Comparison of ENCODE assay signal across 1 cellular context in the genomic region with DNA sequence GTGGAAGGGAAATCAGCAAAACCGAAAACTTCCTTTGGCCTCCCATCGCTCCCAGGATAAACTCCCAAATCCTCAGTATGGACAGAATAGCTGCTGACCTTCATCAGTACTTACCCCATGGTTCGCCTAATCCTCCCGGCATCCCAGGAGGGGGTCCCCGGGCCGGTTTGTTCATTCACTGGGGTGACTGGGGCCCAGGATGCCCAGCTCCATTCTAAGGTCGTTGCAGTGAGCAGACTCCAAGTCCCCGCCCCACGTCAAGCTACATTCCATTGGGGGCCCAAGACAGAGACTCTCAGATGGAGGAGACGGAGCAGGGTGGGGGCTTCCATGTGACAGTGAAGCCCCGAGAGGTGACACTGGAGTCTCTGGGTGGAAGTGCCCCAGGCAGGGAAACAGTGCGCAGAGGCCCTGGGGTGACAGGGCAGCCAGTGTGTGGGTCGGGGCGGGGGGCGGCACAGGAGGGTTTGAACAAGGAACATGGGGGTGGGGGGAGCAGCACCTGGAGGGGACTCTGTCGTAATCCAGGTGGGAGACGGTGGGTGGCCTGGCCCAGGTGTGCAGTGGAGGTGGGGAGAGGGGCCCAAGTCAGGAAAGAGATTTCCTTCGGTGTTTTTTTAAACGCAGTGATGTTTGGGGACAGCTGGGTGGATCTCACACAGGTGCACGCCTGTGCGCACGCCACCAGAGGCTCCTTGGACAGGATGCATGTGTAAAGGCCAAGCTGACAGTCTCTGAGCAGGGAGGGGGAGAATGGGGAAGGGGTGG.
TF ChIP-seq lines count a peak whose summit lies in the region.

No MANE protein-coding gene starts in this region.

TF ChIP-seq in GM23338, 12 proteins besides CTCF, POLR2A, EP300 and RAD21 (continued from another document):
- TF ChIP-seq POLR2AphosphoS5 (IDR thresholded peaks at IDR 0.05; ENCODE audit: low read depth) (no peak), STAT1 (IDR thresholded peaks at IDR 0.05; ENCODE audit: unreplicated experiment) (no peak), EZH2 (IDR thresholded peaks at IDR 0.05; ENCODE audit: low read depth, unreplicated experiment) (no peak), NANOG (IDR thresholded peaks at IDR 0.05; ENCODE audit: borderline replicate concordance) (no peak), JUNB (IDR thresholded peaks at IDR 0.05; ENCODE audit: unreplicated experiment) (no peak), EZH2phosphoT487 (IDR thresholded peaks at IDR 0.05; ENCODE audit: unreplicated experiment) (no peak)
- TF ChIP-seq, protein P1, sequence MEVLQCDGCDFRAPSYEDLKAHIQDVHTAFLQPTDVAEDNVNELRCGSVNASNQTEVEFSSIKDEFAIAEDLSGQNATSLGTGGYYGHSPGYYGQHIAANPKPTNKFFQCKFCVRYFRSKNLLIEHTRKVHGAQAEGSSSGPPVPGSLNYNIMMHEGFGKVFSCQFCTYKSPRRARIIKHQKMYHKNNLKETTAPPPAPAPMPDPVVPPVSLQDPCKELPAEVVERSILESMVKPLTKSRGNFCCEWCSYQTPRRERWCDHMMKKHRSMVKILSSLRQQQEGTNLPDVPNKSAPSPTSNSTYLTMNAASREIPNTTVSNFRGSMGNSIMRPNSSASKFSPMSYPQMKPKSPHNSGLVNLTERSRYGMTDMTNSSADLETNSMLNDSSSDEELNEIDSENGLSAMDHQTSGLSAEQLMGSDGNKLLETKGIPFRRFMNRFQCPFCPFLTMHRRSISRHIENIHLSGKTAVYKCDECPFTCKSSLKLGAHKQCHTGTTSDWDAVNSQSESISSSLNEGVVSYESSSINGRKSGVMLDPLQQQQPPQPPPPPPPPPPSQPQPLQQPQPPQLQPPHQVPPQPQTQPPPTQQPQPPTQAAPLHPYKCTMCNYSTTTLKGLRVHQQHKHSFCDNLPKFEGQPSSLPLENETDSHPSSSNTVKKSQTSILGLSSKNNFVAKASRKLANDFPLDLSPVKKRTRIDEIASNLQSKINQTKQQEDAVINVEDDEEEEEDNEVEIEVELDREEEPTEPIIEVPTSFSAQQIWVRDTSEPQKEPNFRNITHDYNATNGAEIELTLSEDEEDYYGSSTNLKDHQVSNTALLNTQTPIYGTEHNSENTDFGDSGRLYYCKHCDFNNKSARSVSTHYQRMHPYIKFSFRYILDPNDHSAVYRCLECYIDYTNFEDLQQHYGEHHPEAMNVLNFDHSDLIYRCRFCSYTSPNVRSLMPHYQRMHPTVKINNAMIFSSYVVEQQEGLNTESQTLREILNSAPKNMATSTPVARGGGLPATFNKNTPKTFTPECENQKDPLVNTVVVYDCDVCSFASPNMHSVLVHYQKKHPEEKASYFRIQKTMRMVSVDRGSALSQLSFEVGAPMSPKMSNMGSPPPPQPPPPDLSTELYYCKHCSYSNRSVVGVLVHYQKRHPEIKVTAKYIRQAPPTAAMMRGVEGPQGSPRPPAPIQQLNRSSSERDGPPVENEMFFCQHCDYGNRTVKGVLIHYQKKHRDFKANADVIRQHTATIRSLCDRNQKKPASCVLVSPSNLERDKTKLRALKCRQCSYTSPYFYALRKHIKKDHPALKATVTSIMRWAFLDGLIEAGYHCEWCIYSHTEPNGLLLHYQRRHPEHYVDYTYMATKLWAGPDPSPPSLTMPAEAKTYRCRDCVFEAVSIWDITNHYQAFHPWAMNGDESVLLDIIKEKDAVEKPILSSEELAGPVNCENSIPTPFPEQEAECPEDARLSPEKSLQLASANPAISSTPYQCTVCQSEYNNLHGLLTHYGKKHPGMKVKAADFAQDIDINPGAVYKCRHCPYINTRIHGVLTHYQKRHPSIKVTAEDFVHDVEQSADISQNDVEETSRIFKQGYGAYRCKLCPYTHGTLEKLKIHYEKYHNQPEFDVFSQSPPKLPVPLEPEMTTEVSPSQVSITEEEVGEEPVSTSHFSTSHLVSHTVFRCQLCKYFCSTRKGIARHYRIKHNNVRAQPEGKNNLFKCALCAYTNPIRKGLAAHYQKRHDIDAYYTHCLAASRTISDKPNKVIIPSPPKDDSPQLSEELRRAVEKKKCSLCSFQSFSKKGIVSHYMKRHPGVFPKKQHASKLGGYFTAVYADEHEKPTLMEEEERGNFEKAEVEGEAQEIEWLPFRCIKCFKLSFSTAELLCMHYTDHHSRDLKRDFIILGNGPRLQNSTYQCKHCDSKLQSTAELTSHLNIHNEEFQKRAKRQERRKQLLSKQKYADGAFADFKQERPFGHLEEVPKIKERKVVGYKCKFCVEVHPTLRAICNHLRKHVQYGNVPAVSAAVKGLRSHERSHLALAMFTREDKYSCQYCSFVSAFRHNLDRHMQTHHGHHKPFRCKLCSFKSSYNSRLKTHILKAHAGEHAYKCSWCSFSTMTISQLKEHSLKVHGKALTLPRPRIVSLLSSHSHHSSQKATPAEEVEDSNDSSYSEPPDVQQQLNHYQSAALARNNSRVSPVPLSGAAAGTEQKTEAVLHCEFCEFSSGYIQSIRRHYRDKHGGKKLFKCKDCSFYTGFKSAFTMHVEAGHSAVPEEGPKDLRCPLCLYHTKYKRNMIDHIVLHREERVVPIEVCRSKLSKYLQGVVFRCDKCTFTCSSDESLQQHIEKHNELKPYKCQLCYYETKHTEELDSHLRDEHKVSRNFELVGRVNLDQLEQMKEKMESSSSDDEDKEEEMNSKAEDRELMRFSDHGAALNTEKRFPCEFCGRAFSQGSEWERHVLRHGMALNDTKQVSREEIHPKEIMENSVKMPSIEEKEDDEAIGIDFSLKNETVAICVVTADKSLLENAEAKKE (CRISPR knock-in tag; IDR thresholded peaks at IDR 0.05): no peak
- TF ChIP-seq, protein P2, sequence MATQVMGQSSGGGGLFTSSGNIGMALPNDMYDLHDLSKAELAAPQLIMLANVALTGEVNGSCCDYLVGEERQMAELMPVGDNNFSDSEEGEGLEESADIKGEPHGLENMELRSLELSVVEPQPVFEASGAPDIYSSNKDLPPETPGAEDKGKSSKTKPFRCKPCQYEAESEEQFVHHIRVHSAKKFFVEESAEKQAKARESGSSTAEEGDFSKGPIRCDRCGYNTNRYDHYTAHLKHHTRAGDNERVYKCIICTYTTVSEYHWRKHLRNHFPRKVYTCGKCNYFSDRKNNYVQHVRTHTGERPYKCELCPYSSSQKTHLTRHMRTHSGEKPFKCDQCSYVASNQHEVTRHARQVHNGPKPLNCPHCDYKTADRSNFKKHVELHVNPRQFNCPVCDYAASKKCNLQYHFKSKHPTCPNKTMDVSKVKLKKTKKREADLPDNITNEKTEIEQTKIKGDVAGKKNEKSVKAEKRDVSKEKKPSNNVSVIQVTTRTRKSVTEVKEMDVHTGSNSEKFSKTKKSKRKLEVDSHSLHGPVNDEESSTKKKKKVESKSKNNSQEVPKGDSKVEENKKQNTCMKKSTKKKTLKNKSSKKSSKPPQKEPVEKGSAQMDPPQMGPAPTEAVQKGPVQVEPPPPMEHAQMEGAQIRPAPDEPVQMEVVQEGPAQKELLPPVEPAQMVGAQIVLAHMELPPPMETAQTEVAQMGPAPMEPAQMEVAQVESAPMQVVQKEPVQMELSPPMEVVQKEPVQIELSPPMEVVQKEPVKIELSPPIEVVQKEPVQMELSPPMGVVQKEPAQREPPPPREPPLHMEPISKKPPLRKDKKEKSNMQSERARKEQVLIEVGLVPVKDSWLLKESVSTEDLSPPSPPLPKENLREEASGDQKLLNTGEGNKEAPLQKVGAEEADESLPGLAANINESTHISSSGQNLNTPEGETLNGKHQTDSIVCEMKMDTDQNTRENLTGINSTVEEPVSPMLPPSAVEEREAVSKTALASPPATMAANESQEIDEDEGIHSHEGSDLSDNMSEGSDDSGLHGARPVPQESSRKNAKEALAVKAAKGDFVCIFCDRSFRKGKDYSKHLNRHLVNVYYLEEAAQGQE (IDR thresholded peaks at IDR 0.05; ENCODE audit: unreplicated experiment): no peak
- TF ChIP-seq, protein P3, sequence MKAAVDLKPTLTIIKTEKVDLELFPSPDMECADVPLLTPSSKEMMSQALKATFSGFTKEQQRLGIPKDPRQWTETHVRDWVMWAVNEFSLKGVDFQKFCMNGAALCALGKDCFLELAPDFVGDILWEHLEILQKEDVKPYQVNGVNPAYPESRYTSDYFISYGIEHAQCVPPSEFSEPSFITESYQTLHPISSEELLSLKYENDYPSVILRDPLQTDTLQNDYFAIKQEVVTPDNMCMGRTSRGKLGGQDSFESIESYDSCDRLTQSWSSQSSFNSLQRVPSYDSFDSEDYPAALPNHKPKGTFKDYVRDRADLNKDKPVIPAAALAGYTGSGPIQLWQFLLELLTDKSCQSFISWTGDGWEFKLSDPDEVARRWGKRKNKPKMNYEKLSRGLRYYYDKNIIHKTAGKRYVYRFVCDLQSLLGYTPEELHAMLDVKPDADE (IDR thresholded peaks at IDR 0.05): no peak
